8 cellular contexts compared by ENCODE assay signal in the genomic region with DNA sequence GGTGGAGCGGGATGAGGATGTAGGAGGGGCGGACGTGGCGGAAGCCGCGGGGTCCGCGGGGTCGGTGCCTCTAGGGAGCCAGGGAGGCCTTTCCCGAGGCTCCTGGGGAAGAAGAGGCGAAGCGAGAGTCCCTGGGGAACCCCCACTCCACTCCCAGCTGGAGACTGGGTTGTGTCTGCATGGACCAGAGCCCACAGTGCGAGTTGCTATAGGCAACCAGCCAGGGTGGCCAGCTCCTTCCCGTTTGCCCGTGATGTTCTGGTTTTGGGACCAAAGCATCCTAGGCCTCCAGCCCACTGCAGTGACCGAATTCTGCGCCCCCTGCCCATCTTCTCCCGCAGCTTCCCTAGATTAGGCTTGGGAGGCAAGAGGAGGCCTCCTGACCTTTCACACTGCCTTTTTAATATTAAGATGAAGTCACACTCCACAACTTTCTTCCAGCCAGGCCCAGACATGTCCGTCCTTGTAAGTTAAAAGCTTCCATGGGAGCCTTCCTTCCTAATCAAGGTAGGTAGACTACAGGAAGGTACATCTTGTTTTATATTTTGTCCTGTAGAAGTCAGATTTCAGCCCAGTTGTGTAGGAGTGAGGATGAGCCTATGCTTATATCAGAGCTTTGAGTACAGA. TPM values are rescaled to one million over a fixed set of nuclear protein-coding genes. Genes with fewer than 3 reads are reported as not detected.
DNase-seq lines count a peak whose midpoint lies in the region; ATAC-seq, FAIRE-seq and TF ChIP-seq lines count a peak whose summit lies in the region.

No MANE protein-coding gene starts in this region.

- peak overlapping the region; percentile 91 for H3K4me3 ChIP-seq in LNCaP clone FGC (ENCODE audit: low read depth, low read length)
- H3K4me3 ChIP-seq in rectal smooth muscle tissue (ENCODE audit: low read length): peak overlapping the region; percentile 81

- H3K9me3 Mint-ChIP-seq in activated naive CD8-positive, alpha-beta T cell treated with anti-CD3 and anti-CD28 coated beads, Interleukin-2, amount 50 U/mL, for 24 hours: no peaks in the 10 kb centered on the region

- H3K36me3 ChIP-seq in rectal smooth muscle tissue (ENCODE audit: control insufficient read depth, insufficient read depth, low read length): no peaks in the 10 kb centered on the region

- FAIRE-seq in urothelium cell line (lab: Jason Lieb, UNC): no peak

- H3K27ac ChIP-seq in rectal smooth muscle tissue (ENCODE audit: low read depth, low read length): peak overlapping the region; percentile 93

- H3K9ac ChIP-seq in rectal smooth muscle tissue (ENCODE audit: low read length): peak overlapping the region; percentile 87

- peaks cover 4% of the 10 kb centered on the region for H3K4me1 ChIP-seq in rectal smooth muscle tissue (ENCODE audit: control insufficient read depth, insufficient read depth, low read length)

- no peaks in the 10 kb centered on the region for H3K27me3 ChIP-seq in rectal smooth muscle tissue (ENCODE audit: control insufficient read depth, insufficient read depth, low read length)

- peak overlapping the region; percentile 97 for H3K27ac Mint-ChIP-seq in activated naive CD8-positive, alpha-beta T cell treated with anti-CD3 and anti-CD28 coated beads, Interleukin-2, amount 50 U/mL, for 24 hours

- peak; percentile 16 for ATAC-seq in GM21737 (IDR thresholded peaks at IDR 0.05; ENCODE audit: unreplicated experiment)
- ATAC-seq in activated naive CD8-positive, alpha-beta T cell treated with anti-CD3 and anti-CD28 coated beads, Interleukin-2, amount 50 U/mL, for 24 hours: peak; percentile 47
- peak; percentile 59 for ATAC-seq in left ventricle myocardium superior

- H3K36me3 Mint-ChIP-seq in activated naive CD8-positive, alpha-beta T cell treated with anti-CD3 and anti-CD28 coated beads, Interleukin-2, amount 50 U/mL, for 24 hours (ENCODE audit: low read depth): peaks cover 32% of the 10 kb centered on the region

- H3K4me3 Mint-ChIP-seq in activated naive CD8-positive, alpha-beta T cell treated with anti-CD3 and anti-CD28 coated beads, Interleukin-2, amount 50 U/mL, for 24 hours: peak overlapping the region; percentile 83

- DNase-seq in NCI-H1417 (lab: John Stamatoyannopoulos, UW) (peak; percentile 49 to 90 (median 83)), NCI-H1417 treated with DMSO at 0.1 percent for 48 hours (lab: John Stamatoyannopoulos, UW) (no peak), LNCaP clone FGC (ENCODE audit: low read depth) (no peak), left ventricle myocardium superior (no peak), urothelium cell line (ENCODE audit: low spot score) (no peak)
- no peak for DNase-seq in activated naive CD8-positive, alpha-beta T cell treated with anti-CD3 and anti-CD28 coated beads, Interleukin-2, amount 50 U/mL, for 24 hours

- no peaks in the 10 kb centered on the region for H3K27me3 Mint-ChIP-seq in activated naive CD8-positive, alpha-beta T cell treated with anti-CD3 and anti-CD28 coated beads, Interleukin-2, amount 50 U/mL, for 24 hours

- intact Hi-C loops in left ventricle myocardium superior (cut with micrococcal nuclease): no loop called here

- no peak for TF ChIP-seq CTCF in LNCaP clone FGC (IDR thresholded peaks at IDR 0.05; ENCODE audit: control insufficient read depth, extremely low read depth, insufficient read depth)

- H3K4me1 Mint-ChIP-seq in activated naive CD8-positive, alpha-beta T cell treated with anti-CD3 and anti-CD28 coated beads, Interleukin-2, amount 50 U/mL, for 24 hours: peaks cover 51% of the 10 kb centered on the region

RNA-seq across cellular contexts. Expression of gene AMZ2, which starts 0.5 kb away (rescaled TPM):
- 92.1 TPM for total RNA-seq in left ventricle myocardium superior

RNA-seq across cellular contexts. Expression of gene SLC16A6, which starts 42.6 kb away (rescaled TPM):
- total RNA-seq in left ventricle myocardium superior: not detected

RNA-seq across cellular contexts. Expression of gene ARSG, which starts 43.0 kb away (rescaled TPM):
- total RNA-seq in left ventricle myocardium superior: 3.3 TPM

Comparison
In these comparisons a context has a peak if more than half of its experiments do, and no peak if none do; other contexts are left out.
1. DNase-seq: peak in NCI-H1417 (3 of 3); none in NCI-H1417 treated with DMSO at 0.1 percent for 48 hours (single experiment), LNCaP clone FGC (single experiment), activated naive CD8-positive, alpha-beta T cell treated with anti-CD3 and anti-CD28 coated beads, Interleukin-2, amount 50 U/mL, for 24 hours (single experiment), left ventricle myocardium superior (single experiment) and urothelium cell line (single experiment).
2. Peak in every context shown above with its lines, with median percentiles within 50 percentile points of each other: ATAC-seq.